8 cellular contexts compared by ENCODE assay signal in the genomic region with DNA sequence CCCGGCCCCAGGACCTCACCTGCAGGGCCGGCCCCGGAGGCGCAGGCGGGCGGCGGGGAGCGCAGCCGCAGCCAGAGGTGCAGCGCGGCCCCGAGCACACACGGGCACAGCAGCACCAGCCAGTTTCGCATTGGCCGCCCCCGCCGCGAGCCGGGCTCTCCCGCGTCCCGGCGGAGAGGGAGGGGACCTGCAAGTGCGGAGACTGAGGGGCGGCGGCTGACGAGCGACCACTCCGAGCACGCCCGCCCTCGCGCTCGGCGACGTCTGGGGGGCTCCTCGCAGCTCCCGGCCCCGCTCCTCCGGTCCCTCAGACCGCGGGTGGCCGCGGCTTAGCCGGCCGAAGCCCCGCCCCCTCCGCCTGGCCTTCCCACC. TPM values are rescaled to one million over a fixed set of nuclear protein-coding genes. Genes with fewer than 3 reads are reported as not detected.
DNase-seq lines count a peak whose midpoint lies in the region; ATAC-seq, FAIRE-seq and TF ChIP-seq lines count a peak whose summit lies in the region.

A gene (minus strand): TSS at position 331 of the 372 bp plus-strand sequence. CDS start 200 bp downstream, at position 131.

- H3K4me1 ChIP-seq in hepatocyte (ENCODE audit: insufficient read depth) (peaks cover 9% of the 10 kb centered on the region), skeletal muscle tissue (ENCODE audit: control insufficient read depth in 3 of 3, insufficient read depth in 3 of 3, low read length in 3 of 3) (peaks cover 9 to 21% (median 13%) of the 10 kb centered on the region in 3 donors)

- peaks cover 33% of the 10 kb centered on the region for H3K4me1 Mint-ChIP-seq in activated naive CD8-positive, alpha-beta T cell (ENCODE audit: low read depth)

- no peaks in the 10 kb centered on the region for H3K36me3 ChIP-seq in hepatocyte (replicated peaks; ENCODE audit: insufficient read depth, low read depth)
- no peaks in the 10 kb centered on the region for H3K36me3 ChIP-seq in skeletal muscle tissue (ENCODE audit: control insufficient read depth in 3 of 3, insufficient read depth in 3 of 3, low read length in 3 of 3)

- H3K9ac ChIP-seq in skeletal muscle tissue (ENCODE audit: low read depth in 1 of 3, low read length in 3 of 3) = peak within 1 kb of the TSS; percentile 93 to 98 (median 95)

- no peaks in the 10 kb centered on the region for H3K36me3 Mint-ChIP-seq in activated naive CD8-positive, alpha-beta T cell

- TF ChIP-seq CTCF in AG10803 (conservative IDR thresholded peaks at IDR 0.05; ENCODE audit: low read length) = no peak
- TF ChIP-seq CTCF in hepatocyte (IDR thresholded peaks at IDR 0.05; ENCODE audit: poor library complexity) = no peak

- H2AFZ ChIP-seq in hepatocyte = peak within 1 kb of the TSS; percentile 88

- DNase-seq in AG10803 (ENCODE audit: low read depth) (no peak), GM19239 (ENCODE audit: insufficient read length, low spot score) (peak; percentile 34), hepatocyte (ENCODE audit: low spot score) (no peak), DMS 273 (lab: John Stamatoyannopoulos, UW; ENCODE audit: unreplicated experiment) (no peak), SKM-1 treated with dmso at 0.1 percent for 144 hours (lab: John Stamatoyannopoulos, UW; ENCODE audit: unreplicated experiment) (no peak)

- FAIRE-seq in GM19239 (lab: Jason Lieb, UNC) = no peak

- peak; percentile 53 for ATAC-seq in HG03354 (IDR thresholded peaks at IDR 0.05; ENCODE audit: poor library complexity, severe bottlenecking, unreplicated experiment)

- no peaks in the 10 kb centered on the region for H3K27me3 Mint-ChIP-seq in activated naive CD8-positive, alpha-beta T cell

- H3K27me3 ChIP-seq in hepatocyte (no peaks in the 10 kb centered on the region), skeletal muscle tissue (ENCODE audit: control insufficient read depth in 3 of 3, insufficient read depth in 3 of 3, low read length in 3 of 3) (no peaks in the 10 kb centered on the region)

- H3K9me3 Mint-ChIP-seq in activated naive CD8-positive, alpha-beta T cell (ENCODE audit: low read depth) = no peaks in the 10 kb centered on the region

- H3K27ac ChIP-seq in hepatocyte (peak within 1 kb of the TSS; percentile 98), skeletal muscle tissue (ENCODE audit: low read depth, low read length) (peak within 1 kb of the TSS; percentile 99)

- H3K27ac Mint-ChIP-seq in activated naive CD8-positive, alpha-beta T cell = peak within 1 kb of the TSS; percentile 98

- H3K79me2 ChIP-seq in hepatocyte = peaks cover 32% of the 10 kb centered on the region

- H3K9me2 ChIP-seq in hepatocyte (replicated peaks; ENCODE audit: insufficient read depth) = no peaks in the 10 kb centered on the region

- peak within 1 kb of the TSS; percentile 84 for H3K4me2 ChIP-seq in hepatocyte

- peak within 1 kb of the TSS; percentile 86 for H3K4me3 ChIP-seq in AG10803 (ENCODE audit: low read length)
- peak within 1 kb of the TSS; percentile 91 for H3K4me3 ChIP-seq in hepatocyte
- peak within 1 kb of the TSS; percentile 88 to 90 (median 89) for H3K4me3 ChIP-seq in skeletal muscle tissue (ENCODE audit: low read length in 3 of 3)

- H4K20me1 ChIP-seq in hepatocyte (ENCODE audit: insufficient read depth, poor library complexity, severe bottlenecking) = peaks cover 7% of the 10 kb centered on the region

- 1% methylated on average over 26 of the region's 48 CpGs for WGBS in hepatocyte (ENCODE audit: low lambda C conversion rate, missing lambda C conversion rate)

- peak within 1 kb of the TSS; percentile 96 for H3K4me3 Mint-ChIP-seq in activated naive CD8-positive, alpha-beta T cell

- H3K9me3 ChIP-seq in hepatocyte (ENCODE audit: low read depth) (no peaks in the 10 kb centered on the region), skeletal muscle tissue (ENCODE audit: control insufficient read depth in 3 of 3, low read length in 3 of 3) (no peaks in the 10 kb centered on the region)

RNA-seq across cellular contexts. Expression of the gene that starts here (rescaled TPM):
- total RNA-seq in hepatocyte (23.3 and 24.2 TPM in 2 replicates), skeletal muscle tissue (48.5 TPM)
- 8.1 and 15.4 TPM in 2 replicates for polyA plus RNA-seq in hepatocyte
